1 cellular context compared by ENCODE assay signal in genomic region chr15:74724570-74725240, GRCh38.
TF ChIP-seq lines count a peak whose summit lies in the region.

No MANE protein-coding gene starts in this region.

TF ChIP-seq in HepG2, 621 proteins besides CTCF, POLR2A, EP300 and RAD21:
- no peak for TF ChIP-seq PRDM4 (CRISPR knock-in tag; IDR thresholded peaks at IDR 0.05; ENCODE audit: borderline replicate concordance)
- TF ChIP-seq BCL3 (CRISPR knock-in tag; IDR thresholded peaks at IDR 0.05): peak; percentile 54; the same call in 1 of the 2 replicates
